In genomic region chr6:26122793-26123674, GRCh38 we compare ENCODE assay signal across 1 cellular context.
TF ChIP-seq lines count a peak whose summit lies in the region.

No MANE protein-coding gene starts in this region.

TF ChIP-seq in SK-N-SH, 30 proteins besides CTCF, POLR2A, EP300 and RAD21 (continued from another document):
- TF ChIP-seq SMC3 (IDR thresholded peaks at IDR 0.05; ENCODE audit: low read depth, low read length): no peak
- no peak for TF ChIP-seq FOXJ3 (CRISPR knock-in tag; IDR thresholded peaks at IDR 0.05)
- TF ChIP-seq NRF1 (IDR thresholded peaks at IDR 0.05; ENCODE audit: low read depth, low read length): no peak
- TF ChIP-seq MAX (IDR thresholded peaks at IDR 0.05; ENCODE audit: low read depth): no peak; the same call in 1 of the 2 replicates
- TF ChIP-seq IRF3 (IDR thresholded peaks at IDR 0.05; ENCODE audit: low read depth, low read length): peak; percentile 81; the same call in 1 of the 2 replicates
- TF ChIP-seq TAF1 (IDR thresholded peaks at IDR 0.05; ENCODE audit: borderline replicate concordance, low read depth, low read length): peak; percentile 80
- peak; percentile 65 for TF ChIP-seq PBX3 (IDR thresholded peaks at IDR 0.05)
TF ChIP-seq in SK-N-SH: peak in this region for 20.
